Comparison of ENCODE assay signal across 16 cellular contexts in the genomic region with DNA sequence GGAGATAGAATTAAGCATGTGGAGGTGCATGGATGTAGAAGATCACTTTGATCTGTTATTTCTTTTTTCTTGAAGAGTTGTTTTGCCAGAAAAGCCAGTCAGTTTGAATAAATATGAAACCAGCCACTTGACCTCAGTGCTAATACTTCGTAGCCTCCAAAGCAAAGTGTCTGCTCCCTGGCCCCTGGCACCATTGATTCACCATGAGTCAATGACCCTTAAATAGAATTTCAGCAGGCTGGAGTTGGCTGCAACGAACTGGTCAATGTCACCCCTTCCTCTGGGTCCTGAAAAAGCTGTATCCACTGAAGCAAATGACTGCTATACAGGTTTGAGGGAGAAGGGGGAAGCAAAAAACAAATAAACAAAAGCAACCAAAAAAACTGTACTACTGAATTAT. TPM values are rescaled to one million over a fixed set of nuclear protein-coding genes. Genes with fewer than 3 reads are reported as not detected.
DNase-seq lines count a peak whose midpoint lies in the region; ATAC-seq, FAIRE-seq and TF ChIP-seq lines count a peak whose summit lies in the region.
"Had no signal": no experiment of that assay in that cellular context is flagged by ENCODE, and none has a peak within 500 bp of the region (broad histone marks: within the 10 kb centered on the region; RNA-seq: fewer than 3 reads in every experiment).

No MANE protein-coding gene starts in this region.

- peak in 3 of 4 donors; percentile 28 to 51 (median 43) for ATAC-seq in pancreas
- no peak for ATAC-seq in GM21423 (IDR thresholded peaks at IDR 0.05; ENCODE audit: unreplicated experiment)
- ATAC-seq: stimulated activated effector memory CD8-positive, alpha-beta T cell treated with anti-CD3 and anti-CD28 coated beads, Interleukin-12 subunit alpha, Interleukin-12 subunit beta, amount 100 ng/mL, for 72 hours had no signal

- H3K27me3 ChIP-seq in pancreas, result no peaks in the 10 kb centered on the region
- H3K27me3 ChIP-seq: dorsolateral prefrontal cortex, neutrophil had no signal

- no peak overlapping the region for H3K27ac ChIP-seq in pancreas
- H3K27ac ChIP-seq: neutrophil had no signal

- FAIRE-seq in pancreas (lab: Jason Lieb, UNC), result no peak
- FAIRE-seq: urothelium cell line had no signal

- peaks cover 4 to 8% (median 8%) of the 10 kb centered on the region in 3 donors for H3K4me1 ChIP-seq in pancreas

- no peaks in the 10 kb centered on the region for H3K9me3 ChIP-seq in pancreas
- H3K9me3 ChIP-seq: neutrophil had no signal

- no peak for TF ChIP-seq CTCF in foreskin fibroblast (IDR thresholded peaks at IDR 0.05; ENCODE audit: low read depth, low read length)
- no peak for TF ChIP-seq CTCF in pancreas (IDR thresholded peaks at IDR 0.05)

- WGBS in pancreas, 2 donors, result 41 to 61% methylated on average over 2 of the region's 2 CpGs

- no peaks in the 10 kb centered on the region for H3K36me3 ChIP-seq in pancreas
- H3K36me3 ChIP-seq: neutrophil had no signal

- no peak overlapping the region for H3K4me3 ChIP-seq in foreskin fibroblast (ENCODE audit: low read depth in 1 of 2, low read length in 2 of 2)
- H3K4me3 ChIP-seq in pancreas, result no peak overlapping the region
- H3K4me3 ChIP-seq: dorsolateral prefrontal cortex, skin epidermis had no signal

- intact Hi-C loops in pancreas (cut with DNase I), result no loop called here

- peak; percentile 42 for DNase-seq in EL
- peak; percentile 78 for DNase-seq in RPMI7951 (ENCODE audit: low read depth)
- peak; percentile 51 to 75 for DNase-seq in foreskin fibroblast
- DNase-seq in pancreas, result no peak
- no peak for DNase-seq in NCI-H2029 treated with DMSO at 0.1 percent for 48 hours (lab: John Stamatoyannopoulos, UW)
- DNase-seq in COR-L47 (lab: John Stamatoyannopoulos, UW), result no peak
- no peak for DNase-seq in LoVo (ENCODE audit: low spot score)
- DNase-seq: activated effector memory CD4-positive, alpha-beta T cell treated with anti-CD3 and anti-CD28 coated beads, Interleukin-2, amount 50 U/mL, for 16 hours; DMS 273 treated with DMSO at 0.1 percent for 48 hours; H7 had no signal

RNA-seq across cellular contexts. Expression of gene TTN, which starts 57.9 kb away (rescaled TPM):
- total RNA-seq in RPMI7951 (2014; rRNA removed; shearing (Covaris generic)), result 0.10 and 0.12 TPM in 2 replicates
- 10 to 100 TPM in 2 of 6 donors, 1 to 10 TPM in 4; 3.3 to 13.8 (median 8.4) TPM for total RNA-seq in pancreas
- 1 to 10 TPM in 1 of 2 donors, under 1 TPM in 1; 0.96 to 9.2 TPM for polyA plus RNA-seq in pancreas

Comparison
In these comparisons a context has a peak if more than half of its experiments do, and no peak if none do; other contexts are left out.
1. DNase-seq: peak in EL (single experiment), RPMI7951 (single experiment) and foreskin fibroblast (2 of 2); none in pancreas (0 of 6), NCI-H2029 treated with DMSO at 0.1 percent for 48 hours (single experiment), COR-L47 (single experiment) and LoVo (single experiment).